In genomic region chr9:109126671-109127070, GRCh38 we compare ENCODE assay signal across 9 cellular contexts. TPM values are rescaled to one million over a fixed set of nuclear protein-coding genes. Genes with fewer than 3 reads are reported as not detected.
"Had no signal": no experiment of that assay in that cellular context is flagged by ENCODE, and none has a peak within 500 bp of the region (broad histone marks: within the 10 kb centered on the region; RNA-seq: fewer than 3 reads in every experiment).

No MANE protein-coding gene starts in this region.

RNA-seq across cellular contexts. Expression of gene FRRS1L, which starts 40.4 kb away (rescaled TPM):
- total RNA-seq: activated naive CD4-positive, alpha-beta T cell treated with anti-CD3 and anti-CD28 coated beads for 36 hours; activated naive CD4-positive, alpha-beta T cell treated with anti-CD3 and anti-CD28 coated beads, Interleukin-2, amount 50 U/mL, for 72 hours; activated naive CD8-positive, alpha-beta T cell treated with anti-CD3 and anti-CD28 coated beads for 36 hours; activated naive CD8-positive, alpha-beta T cell treated with anti-CD3 and anti-CD28 coated beads, Interleukin-2, amount 10 ng/mL, durations not matched to agents 7 days and 5 days; activated T-cell treated with anti-CD3 and anti-CD28 coated beads, Interleukin-2, amount 50 U/mL, for 72 hours; activated T-helper 1 cell treated with anti-CD3 and anti-CD28 coated beads, Interleukin-12 subunit alpha, Interleukin-12 subunit beta, Interleukin-2, Interleukin-4 antibody, amounts not matched to agents 30 ng/mL and 10 ng/mL and 1 ng/mL, durations not matched to agents 14 hours and 24 hours and 36 hours; activated T-helper 17 cell treated with anti-CD3 and anti-CD28 coated beads, Interleukin-2, amount 50 U/mL, for 72 hours; activated T-helper 2 cell treated with anti-CD3 and anti-CD28 coated beads, Interferon-gamma antibody, Interleukin-2, Interleukin-4, amounts not matched to agents 10 μg/mL and 5 μg/mL and 100 μg/mL, durations not matched to agents 14 hours and 24 hours and 36 hours; bronchial epithelial cell had no signal
